In genomic region chr11:62542750-62543567, GRCh38 we compare ENCODE assay signal across 8 cellular contexts. TPM values are rescaled to one million over a fixed set of nuclear protein-coding genes. Genes with fewer than 3 reads are reported as not detected.
DNase-seq lines count a peak whose midpoint lies in the region; ATAC-seq, FAIRE-seq and TF ChIP-seq lines count a peak whose summit lies in the region.

No MANE protein-coding gene starts in this region.

- POLR2A ChIA-PET in BJ (lab: Charles Lee) (interaction anchor here (0.6 to 1.6 kb wide), 8 partner anchors 9 to 118 kb away, joined by 3 to 17 read pairs (median 4); partner anchors contain the start of genes EEF1G and MTA2), activated B cell treated with CpG ODN at 0.5 μM for 24 hours (lab: Charles Lee) (interaction anchor here (0.5 to 10.1 kb wide), 21 partner anchors 10 to 298 kb away, joined by 3 to 183 read pairs (median 7); partner anchors contain the start of genes C11orf98, CSKMT, EEF1G and HNRNPUL2)

- peaks cover 41 to 62% of the 10 kb centered on the region in 2 donors for H3K4me1 ChIP-seq in kidney (ENCODE audit: control insufficient read depth in 1 of 2, insufficient read depth in 1 of 2, low read depth in 1 of 2, low read length in 2 of 2)

- intact Hi-C loops in activated B cell treated with CpG ODN at 0.5 μM for 24 hours (cut with micrococcal nuclease), result loop anchor here (1.0 to 5.0 kb wide), 2 partner anchors 36 to 119 kb away; no protein-coding TSS in a partner anchor
- intact Hi-C loops in kidney (cut with DNase I), result loop anchor here (10.0 kb wide), 1 partner anchor 118 kb away; no protein-coding TSS in a partner anchor

- H3K4me3 ChIP-seq in BJ (ENCODE audit: low read depth, low read length), result peak overlapping the region; percentile 96
- H3K4me3 ChIP-seq in kidney (ENCODE audit: low read length in 2 of 2), result peak overlapping the region; percentile 37 to 90

- H3K27ac Mint-ChIP-seq in activated B cell treated with CpG ODN at 0.5 μM for 24 hours, result peak overlapping the region; percentile 97
- H3K27ac Mint-ChIP-seq in central memory CD8-positive, alpha-beta T cell (ENCODE audit: low read depth), result peak overlapping the region; percentile 96

- TF ChIP-seq CTCF in BJ (IDR thresholded peaks at IDR 0.05; ENCODE audit: insufficient read depth, low read depth, low read length) (peak; percentile 100), activated B cell treated with CpG ODN at 0.5 μM for 24 hours (IDR thresholded peaks at IDR 0.05) (peak; percentile 78), kidney (IDR thresholded peaks at IDR 0.05; ENCODE audit: borderline replicate concordance, extremely low read depth, insufficient read depth) (peak; percentile 96)

- H3K27me3 Mint-ChIP-seq in activated B cell treated with CpG ODN at 0.5 μM for 24 hours, result no peaks in the 10 kb centered on the region
- no peaks in the 10 kb centered on the region for H3K27me3 Mint-ChIP-seq in central memory CD8-positive, alpha-beta T cell

- peak overlapping the region; percentile 57 to 93 for H3K9ac ChIP-seq in kidney (ENCODE audit: low read length in 2 of 2)

- peaks cover 78% of the 10 kb centered on the region for H3K4me1 Mint-ChIP-seq in activated B cell treated with CpG ODN at 0.5 μM for 24 hours
- H3K4me1 Mint-ChIP-seq in central memory CD8-positive, alpha-beta T cell, result peaks cover 77% of the 10 kb centered on the region

- CTCF ChIA-PET in BJ (lab: Yijun Ruan, JAX), result interaction anchor here (0.6 to 10.6 kb wide), 45 partner anchors 10 to 163 kb away, joined by 3 to 220 read pairs (median 5); partner anchors contain the start of genes EEF1G, MTA2, SCGB1A1 and TUT1
- CTCF ChIA-PET in activated B cell treated with CpG ODN at 0.5 μM for 24 hours (lab: Charles Lee), result interaction anchor here (0.6 to 11.6 kb wide), 26 partner anchors 11 to 322 kb away, joined by 3 to 192 read pairs (median 5); partner anchors contain the start of genes B3GAT3, EEF1G, MTA2 and SCGB1A1

- H3K9me3 Mint-ChIP-seq in activated B cell treated with CpG ODN at 0.5 μM for 24 hours, result no peaks in the 10 kb centered on the region
- H3K9me3 Mint-ChIP-seq in central memory CD8-positive, alpha-beta T cell, result no peaks in the 10 kb centered on the region

- no peak for FAIRE-seq in kidney (lab: Jason Lieb, UNC)

- peaks cover 12% of the 10 kb centered on the region for H3K36me3 ChIP-seq in BJ (ENCODE audit: control insufficient read depth, insufficient read depth, low read length)
- H3K36me3 ChIP-seq in kidney (ENCODE audit: control insufficient read depth in 1 of 2, insufficient read depth in 2 of 2, low read length in 2 of 2), result no peaks in the 10 kb centered on the region

- DNase-seq in BJ (ENCODE audit: low read depth) (no peak), NCI-H2107 treated with DMSO at 0.1 percent for 48 hours (lab: John Stamatoyannopoulos, UW; ENCODE audit: unreplicated experiment) (peak; percentile 40), activated B cell treated with CpG ODN at 0.5 μM for 24 hours (peak; percentile 74), kidney (peak; percentile 93)
- peak; percentile 63 to 64 for DNase-seq in central memory CD8-positive, alpha-beta T cell (ENCODE audit: low spot score in 2 of 2)
- peak; percentile 83 for DNase-seq in stimulated activated CD4-positive, alpha-beta T cell treated with anti-CD3 and anti-CD28 coated beads, Interleukin-15, amount 100 ng/mL, for 24 hours

- no peaks in the 10 kb centered on the region for H3K27me3 ChIP-seq in BJ (ENCODE audit: control insufficient read depth, insufficient read depth, low read length)

- H3K4me3 Mint-ChIP-seq in activated B cell treated with CpG ODN at 0.5 μM for 24 hours, result peak overlapping the region; percentile 95
- H3K4me3 Mint-ChIP-seq in central memory CD8-positive, alpha-beta T cell, result peak overlapping the region; percentile 99

- peaks cover 14% of the 10 kb centered on the region for H3K36me3 Mint-ChIP-seq in activated B cell treated with CpG ODN at 0.5 μM for 24 hours (ENCODE audit: low read depth)
- peaks cover 69% of the 10 kb centered on the region for H3K36me3 Mint-ChIP-seq in central memory CD8-positive, alpha-beta T cell (ENCODE audit: insufficient read depth)

- ATAC-seq in GM19324 (IDR thresholded peaks at IDR 0.05; ENCODE audit: low FRiP score, unreplicated experiment) (peak; percentile 27), activated B cell treated with CpG ODN at 0.5 μM for 24 hours (ENCODE audit: low read depth) (peak; percentile 29), GM19467 (IDR thresholded peaks at IDR 0.05; ENCODE audit: unreplicated experiment) (no peak)
- peak; percentile 49 for ATAC-seq in central memory CD8-positive, alpha-beta T cell (replicated peaks; ENCODE audit: extremely low read depth, poor library complexity, severe bottlenecking)

- peak overlapping the region; percentile 97 to 99 for H3K27ac ChIP-seq in kidney (ENCODE audit: low read depth in 2 of 2, low read length in 2 of 2)

- H3K9me3 ChIP-seq in kidney (ENCODE audit: control insufficient read depth in 1 of 2, low read length in 2 of 2), result no peaks in the 10 kb centered on the region

RNA-seq across cellular contexts. Expression of gene AHNAK, which starts 3.6 kb away (rescaled TPM):
- 145 and 185 TPM in 2 replicates for polyA plus RNA-seq in BJ (2011; rRNA removed)
- 360 and 464 TPM in 2 replicates for polyA minus RNA-seq in BJ (2011; rRNA and poly(A)+ RNA removed)
- 246 and 248 TPM in 2 replicates for total RNA-seq in activated B cell treated with CpG ODN at 0.5 μM for 24 hours
- 700 TPM for total RNA-seq in kidney
- polyA plus RNA-seq in kidney (ENCODE audit: insufficient read depth, low read depth, low replicate concordance), result 36.6 TPM

RNA-seq across cellular contexts. Expression of gene EEF1G, which starts 30.7 kb away (rescaled TPM):
- polyA plus RNA-seq in BJ (2011; rRNA removed) (2,358 and 2,459 TPM in 2 replicates), kidney (ENCODE audit: insufficient read depth, low read depth, low replicate concordance) (1,809 TPM)
- 990 and 1,705 TPM in 2 replicates for polyA minus RNA-seq in BJ (2011; rRNA and poly(A)+ RNA removed)
- total RNA-seq in activated B cell treated with CpG ODN at 0.5 μM for 24 hours (2,373 and 2,524 TPM in 2 replicates), kidney (1,136 TPM)

RNA-seq across cellular contexts. Expression of gene TUT1, which starts 48.4 kb away (rescaled TPM):
- polyA plus RNA-seq in BJ (2011; rRNA removed) (6.4 and 9.9 TPM in 2 replicates), kidney (ENCODE audit: insufficient read depth, low read depth, low replicate concordance) (18.7 TPM)
- polyA minus RNA-seq in BJ (2011; rRNA and poly(A)+ RNA removed), result 2.8 and 4.5 TPM in 2 replicates
- total RNA-seq in activated B cell treated with CpG ODN at 0.5 μM for 24 hours (27.8 and 30.9 TPM in 2 replicates), kidney (29.5 TPM)

RNA-seq across cellular contexts. Expression of gene MTA2, which starts 58.7 kb away (rescaled TPM):
- polyA plus RNA-seq in BJ (2011; rRNA removed), result 16.4 and 17.8 TPM in 2 replicates
- polyA minus RNA-seq in BJ (2011; rRNA and poly(A)+ RNA removed), result 42.7 and 47.1 TPM in 2 replicates
- total RNA-seq in activated B cell treated with CpG ODN at 0.5 μM for 24 hours, result 170 and 175 TPM in 2 replicates
- total RNA-seq in kidney, result 71.8 TPM
- 34.4 TPM for polyA plus RNA-seq in kidney (ENCODE audit: insufficient read depth, low read depth, low replicate concordance)
